In genomic region chr10:78578929-78579328, GRCh38 we compare ENCODE assay signal across 12 cellular contexts.
DNase-seq lines count a peak whose midpoint lies in the region; ATAC-seq lines count a peak whose summit lies in the region.
"Had no signal": no experiment of that assay in that cellular context is flagged by ENCODE, and none has a peak within 500 bp of the region (broad histone marks: within the 10 kb centered on the region; RNA-seq: fewer than 3 reads in every experiment).

No MANE protein-coding gene starts in this region.

- H3K4me1 ChIP-seq in CD4-positive, CD25-positive, alpha-beta regulatory T cell (ENCODE audit: control insufficient read depth, insufficient read depth, low read length, poor library complexity, severe bottlenecking), result no peaks in the 10 kb centered on the region
- H3K4me1 ChIP-seq in mesenchymal stem cell (ENCODE audit: control insufficient read depth, insufficient read depth, low read depth, low read length), result no peaks in the 10 kb centered on the region

- H3K4me1 Mint-ChIP-seq in CD4-positive, CD25-positive, alpha-beta regulatory T cell, result peaks cover 0 to 10% (median 5%) of the 10 kb centered on the region in 4 donors

- H3K27me3 ChIP-seq in CD4-positive, CD25-positive, alpha-beta regulatory T cell (ENCODE audit: control insufficient read depth, insufficient read depth, low read length), result no peaks in the 10 kb centered on the region
- H3K27me3 ChIP-seq in mesenchymal stem cell (ENCODE audit: control insufficient read depth in 1 of 2, insufficient read depth in 1 of 2, low read length in 2 of 2), result peaks cover 4% of the 10 kb centered on the region in 2 experiments

- no peaks in the 10 kb centered on the region for H3K36me3 ChIP-seq in CD4-positive, CD25-positive, alpha-beta regulatory T cell (ENCODE audit: control insufficient read depth, insufficient read depth, low read length)
- H3K36me3 ChIP-seq in mesenchymal stem cell (ENCODE audit: control insufficient read depth in 1 of 2, insufficient read depth in 2 of 2, low read depth in 1 of 2, low read length in 2 of 2), result no peaks in the 10 kb centered on the region

- no peak overlapping the region for H2BK5ac ChIP-seq in mesenchymal stem cell (ENCODE audit: low read depth, low read length, poor library complexity, severe bottlenecking)

- no peak overlapping the region for H3K14ac ChIP-seq in mesenchymal stem cell (ENCODE audit: low read length in 2 of 2)

- intact Hi-C loops in head of caudate nucleus (cut with DNase I), result no loop called here

- ATAC-seq in CD4-positive, CD25-positive, alpha-beta regulatory T cell (ENCODE audit: low read depth in 2 of 2), result peak; percentile 77
- ATAC-seq in HG02981 (IDR thresholded peaks at IDR 0.05; ENCODE audit: unreplicated experiment), result peak; percentile 72
- no peak for ATAC-seq in HG03025 (IDR thresholded peaks at IDR 0.05; ENCODE audit: low FRiP score, unreplicated experiment)
- no peak for ATAC-seq in GM21529 (IDR thresholded peaks at IDR 0.05; ENCODE audit: unreplicated experiment)

- WGBS in mesenchymal stem cell, result 66% methylated on average over 6 of the region's 6 CpGs

- no peak overlapping the region for H3K4me3 ChIP-seq in CD4-positive, CD25-positive, alpha-beta regulatory T cell (ENCODE audit: low read depth, low read length)
- H3K4me3 ChIP-seq in mesenchymal stem cell (ENCODE audit: insufficient read depth in 1 of 2, low read depth in 1 of 2, low read length in 2 of 2), result no peak overlapping the region

- no peak overlapping the region for H2AFZ ChIP-seq in mesenchymal stem cell (ENCODE audit: low read depth, low read length)

- no peak overlapping the region for H2BK15ac ChIP-seq in mesenchymal stem cell (ENCODE audit: low read depth, poor library complexity, severe bottlenecking)

- H3K23ac ChIP-seq in mesenchymal stem cell (ENCODE audit: low read length in 2 of 2), result no peak overlapping the region

- H2BK120ac ChIP-seq in mesenchymal stem cell (ENCODE audit: low read depth, low read length), result no peak overlapping the region

- no peaks in the 10 kb centered on the region for H3K36me3 Mint-ChIP-seq in CD4-positive, CD25-positive, alpha-beta regulatory T cell
- H3K36me3 Mint-ChIP-seq: naive B cell, type B pancreatic cell had no signal

- H4K8ac ChIP-seq in mesenchymal stem cell (ENCODE audit: low read length), result no peak overlapping the region

- H2BK12ac ChIP-seq in mesenchymal stem cell (ENCODE audit: low read length in 2 of 2), result no peak overlapping the region

- no peak overlapping the region for H3K4ac ChIP-seq in mesenchymal stem cell (ENCODE audit: low read depth in 1 of 2, low read length in 2 of 2)

- no peak overlapping the region for H3K9ac ChIP-seq in mesenchymal stem cell (ENCODE audit: low read length)

- DNase-seq in CD4-positive, CD25-positive, alpha-beta regulatory T cell, result peak in 1 of 3 donors; percentile 60
- peak; percentile 39 for DNase-seq in activated CD4-positive, CD25-positive, alpha-beta regulatory T cell treated with anti-CD3 and anti-CD28 coated beads, Interleukin-2, amount 50 U/mL, for 72 hours
- peak; percentile 10 for DNase-seq in mesenchymal stem cell
- no peak for DNase-seq in head of caudate nucleus
- DNase-seq in DMS 273 (lab: John Stamatoyannopoulos, UW; ENCODE audit: unreplicated experiment), result no peak
- DNase-seq: COR-L47, MM.1S, naive B cell had no signal

- H4K91ac ChIP-seq in mesenchymal stem cell (ENCODE audit: low read length), result no peak overlapping the region

- no peak overlapping the region for H3K27ac Mint-ChIP-seq in CD4-positive, CD25-positive, alpha-beta regulatory T cell
- H3K27ac Mint-ChIP-seq: type B pancreatic cell had no signal

- H3K4me3 Mint-ChIP-seq in CD4-positive, CD25-positive, alpha-beta regulatory T cell, result no peak overlapping the region
- H3K4me3 Mint-ChIP-seq: naive B cell, type B pancreatic cell had no signal

- no peak overlapping the region for H3K18ac ChIP-seq in mesenchymal stem cell (ENCODE audit: low read depth in 1 of 2, low read length in 2 of 2)

- no peaks in the 10 kb centered on the region for H3K27me3 Mint-ChIP-seq in CD4-positive, CD25-positive, alpha-beta regulatory T cell

- H3K79me1 ChIP-seq in mesenchymal stem cell (replicated peaks; ENCODE audit: low read length, poor library complexity, severe bottlenecking), result no peaks in the 10 kb centered on the region

- H2AK5ac ChIP-seq in mesenchymal stem cell (ENCODE audit: low read length, severe bottlenecking), result no peak overlapping the region

- no peaks in the 10 kb centered on the region for H3K9me3 Mint-ChIP-seq in CD4-positive, CD25-positive, alpha-beta regulatory T cell
- H3K9me3 Mint-ChIP-seq: naive B cell, type B pancreatic cell had no signal

- no peak overlapping the region for H3K4me2 ChIP-seq in mesenchymal stem cell (ENCODE audit: low read length, poor library complexity, severe bottlenecking)

- no peaks in the 10 kb centered on the region for H3K9me3 ChIP-seq in CD4-positive, CD25-positive, alpha-beta regulatory T cell (ENCODE audit: control insufficient read depth in 2 of 2, low read length in 2 of 2)
- H3K9me3 ChIP-seq in mesenchymal stem cell (ENCODE audit: control insufficient read depth, low read length), result no peaks in the 10 kb centered on the region

- no peak overlapping the region for H3K27ac ChIP-seq in CD4-positive, CD25-positive, alpha-beta regulatory T cell (ENCODE audit: insufficient read depth, low read length, poor library complexity, severe bottlenecking)
- no peak overlapping the region for H3K27ac ChIP-seq in mesenchymal stem cell (ENCODE audit: low read length, poor library complexity, severe bottlenecking)

Comparison
In these comparisons a context has a peak if more than half of its experiments do, and no peak if none do; other contexts are left out.
1. ATAC-seq: peak in CD4-positive, CD25-positive, alpha-beta regulatory T cell (2 of 2) and HG02981 (single experiment); none in HG03025 (single experiment) and GM21529 (single experiment).
2. DNase-seq: peak in activated CD4-positive, CD25-positive, alpha-beta regulatory T cell treated with anti-CD3 and anti-CD28 coated beads, Interleukin-2, amount 50 U/mL, for 72 hours (single experiment) and mesenchymal stem cell (single experiment); none in head of caudate nucleus (0 of 42) and DMS 273 (single experiment).